Comparison of ENCODE assay signal across 1 cellular context in the genomic region with DNA sequence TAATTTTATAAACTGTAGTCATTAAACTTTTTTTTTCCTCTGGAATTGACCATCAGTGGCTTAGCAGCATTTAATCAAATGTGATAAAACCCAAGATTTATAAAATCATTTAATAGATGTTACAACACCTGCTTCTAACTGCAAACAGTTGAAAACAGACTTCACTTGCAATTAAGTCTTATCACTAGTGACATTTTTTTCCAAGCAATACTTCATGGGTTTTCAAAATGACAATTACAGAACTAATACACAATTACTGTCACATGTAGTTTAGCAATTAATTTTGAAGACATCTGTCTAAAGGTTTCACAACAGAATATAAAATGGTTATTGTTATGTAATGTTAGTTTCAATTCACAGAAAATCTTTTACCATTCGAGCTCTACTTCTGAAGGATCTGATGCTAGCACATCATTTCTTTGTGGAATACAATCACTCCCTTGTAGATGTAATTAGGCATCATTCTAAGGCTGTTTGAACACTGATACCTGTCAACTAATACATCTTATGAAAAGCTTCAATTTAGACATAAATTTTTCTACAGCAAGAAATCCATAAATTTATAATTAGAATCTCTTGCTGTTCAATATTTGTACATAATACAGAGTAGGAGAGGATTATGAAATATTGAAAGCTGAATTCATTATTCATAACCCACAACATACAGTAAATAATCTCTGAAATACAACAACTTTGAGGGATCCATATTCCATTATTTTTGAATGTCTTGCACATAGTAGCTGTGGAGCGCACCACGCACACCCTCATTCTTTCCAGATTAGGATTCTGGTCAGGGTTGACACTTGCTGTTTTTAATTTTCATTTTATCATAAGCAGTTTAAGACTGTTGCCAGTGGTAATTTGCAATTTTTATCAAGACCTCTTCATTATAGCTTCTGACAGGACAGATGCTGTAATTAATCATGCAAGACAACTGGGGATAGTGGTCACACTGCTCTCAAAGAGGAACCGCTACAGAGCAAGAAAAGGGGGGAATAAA.
TF ChIP-seq lines count a peak whose summit lies in the region.

No MANE protein-coding gene starts in this region.

TF ChIP-seq in HepG2, 621 proteins besides CTCF, POLR2A, EP300 and RAD21 (continued from another document):
- TF ChIP-seq, protein P1, sequence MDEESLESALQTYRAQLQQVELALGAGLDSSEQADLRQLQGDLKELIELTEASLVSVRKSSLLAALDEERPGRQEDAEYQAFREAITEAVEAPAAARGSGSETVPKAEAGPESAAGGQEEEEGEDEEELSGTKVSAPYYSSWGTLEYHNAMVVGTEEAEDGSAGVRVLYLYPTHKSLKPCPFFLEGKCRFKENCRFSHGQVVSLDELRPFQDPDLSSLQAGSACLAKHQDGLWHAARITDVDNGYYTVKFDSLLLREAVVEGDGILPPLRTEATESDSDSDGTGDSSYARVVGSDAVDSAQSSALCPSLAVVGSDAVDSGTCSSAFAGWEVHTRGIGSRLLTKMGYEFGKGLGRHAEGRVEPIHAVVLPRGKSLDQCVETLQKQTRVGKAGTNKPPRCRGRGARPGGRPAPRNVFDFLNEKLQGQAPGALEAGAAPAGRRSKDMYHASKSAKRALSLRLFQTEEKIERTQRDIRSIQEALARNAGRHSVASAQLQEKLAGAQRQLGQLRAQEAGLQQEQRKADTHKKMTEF (CRISPR knock-in tag; IDR thresholded peaks at IDR 0.05), result no peak
- TF ChIP-seq CBFB (CRISPR knock-in tag; IDR thresholded peaks at IDR 0.05) (no peak), ZNF547 (CRISPR knock-in tag; IDR thresholded peaks at IDR 0.05) (no peak), ONECUT2 (CRISPR knock-in tag; IDR thresholded peaks at IDR 0.05) (no peak), JARID2 (CRISPR knock-in tag; IDR thresholded peaks at IDR 0.05; ENCODE audit: insufficient replicate concordance) (no peak), POLR2AphosphoS2 (IDR thresholded peaks at IDR 0.05; ENCODE audit: low read depth, low read length) (0 out of 2 replicates have a peak, but pooled peaks have one; percentile 72), EHMT2 (IDR thresholded peaks at IDR 0.05; ENCODE audit: borderline replicate concordance, low read depth, low read length) (no peak), HNF4G (IDR thresholded peaks at IDR 0.05; ENCODE audit: borderline replicate concordance, low read depth, low read length) (no peak), HNF4G (CRISPR knock-in tag; IDR thresholded peaks at IDR 0.05; ENCODE audit: borderline replicate concordance, low read depth) (no peak), RBM22 (optimal IDR thresholded peaks at IDR 0.05; ENCODE audit: low read length) (peak; percentile 43)
